1 cellular context compared by ENCODE assay signal in genomic region chr2:234881413-234882241, GRCh38.
TF ChIP-seq lines count a peak whose summit lies in the region.

No MANE protein-coding gene starts in this region.

TF ChIP-seq in K562, 482 proteins besides CTCF, POLR2A, EP300 and RAD21 (continued from another document):
- TF ChIP-seq USF2 (CRISPR knock-in tag; IDR thresholded peaks at IDR 0.05) (peak; percentile 86), CTCFL (IDR thresholded peaks at IDR 0.05; ENCODE audit: borderline replicate concordance, insufficient read depth, low read depth, low read length, poor library complexity, severe bottlenecking) (peak; percentile 59), IRF2 (CRISPR knock-in tag; IDR thresholded peaks at IDR 0.05) (no peak)
TF ChIP-seq in K562: peak in this region for 17.
